1 cellular context compared by ENCODE assay signal in genomic region chr4:822361-823092, GRCh38.
TF ChIP-seq lines count a peak whose summit lies in the region.

No MANE protein-coding gene starts in this region.

TF ChIP-seq in K562, 482 proteins besides CTCF, POLR2A, EP300 and RAD21 (continued from another document):
- no peak for TF ChIP-seq ZNF511 (CRISPR knock-in tag; IDR thresholded peaks at IDR 0.05)
TF ChIP-seq in K562: peak in this region for 1.
